15 cellular contexts compared by ENCODE assay signal in genomic region chr10:118978316-118978997, GRCh38. TPM values are rescaled to one million over a fixed set of nuclear protein-coding genes. Genes with fewer than 3 reads are reported as not detected.
DNase-seq lines count a peak whose midpoint lies in the region; ATAC-seq and TF ChIP-seq lines count a peak whose summit lies in the region.
"Had no signal": no experiment of that assay in that cellular context is flagged by ENCODE, and none has a peak within 500 bp of the region (broad histone marks: within the 10 kb centered on the region; RNA-seq: fewer than 3 reads in every experiment).

No MANE protein-coding gene starts in this region.

- no peak overlapping the region for H2BK120ac ChIP-seq in H9 (ENCODE audit: low read depth, low read length, poor library complexity, severe bottlenecking)

- no peak overlapping the region for H2BK12ac ChIP-seq in H9 (ENCODE audit: insufficient read length, low read depth, low read length)

- no peak overlapping the region for H3K4me3 Mint-ChIP-seq in H9
- H3K4me3 Mint-ChIP-seq in T-helper 17 cell: no peak overlapping the region
- H3K4me3 Mint-ChIP-seq: B cell; CD8-positive, alpha-beta T cell; IgD-negative memory B cell had no signal

- DNase-seq in H9: peak; percentile 22
- DNase-seq in T-helper 17 cell: no peak
- DNase-seq in islet precursor cell: peak; percentile 42
- peak; percentile 78 to 93 for DNase-seq in vagina (ENCODE audit: extremely low spot score in 2 of 2)
- DNase-seq in T-helper 2 cell: no peak
- DNase-seq: Calu3; CD8-positive, alpha-beta T cell; DMS79 treated with DMSO at 0.1 percent for 48 hours; GF-D8; GOT3; H7 had no signal

- TF ChIP-seq CTCF in H9 (conservative IDR thresholded peaks at IDR 0.05) (no peak), vagina (IDR thresholded peaks at IDR 0.05) (no peak)

- H3K79me2 ChIP-seq in H9 (ENCODE audit: insufficient read depth, low read length): no peaks in the 10 kb centered on the region

- H3K27ac ChIP-seq in H9 (ENCODE audit: insufficient read length, low read depth, low read length): no peak overlapping the region
- no peak overlapping the region for H3K27ac ChIP-seq in vagina
- H3K27ac ChIP-seq: BLaER1 treated with 17β-estradiol and CSF1 and Interleukin-3, amounts not matched to agents 10 nM and 100 nM had no signal

- no peak overlapping the region for H3K27ac Mint-ChIP-seq in H9
- H3K27ac Mint-ChIP-seq in T-helper 17 cell: peak overlapping the region; percentile 39
- H3K27ac Mint-ChIP-seq: B cell; CD8-positive, alpha-beta T cell; IgD-negative memory B cell had no signal

- H3K9me3 ChIP-seq in H9 (ENCODE audit: control insufficient read depth, low read depth, low read length) (no peaks in the 10 kb centered on the region), T-helper 17 cell (ENCODE audit: control insufficient read depth, low read length, poor library complexity, severe bottlenecking) (no peaks in the 10 kb centered on the region), vagina (no peaks in the 10 kb centered on the region)

- no peak overlapping the region for H3K4ac ChIP-seq in H9 (ENCODE audit: low read depth, low read length)

- no peak for TF ChIP-seq POLR2A in vagina (IDR thresholded peaks at IDR 0.05)

- H3K56ac ChIP-seq in H9 (ENCODE audit: insufficient read length, low read depth, low read length): no peak overlapping the region

- WGBS in H9 (ENCODE audit: extremely low coverage, insufficient read length, low lambda C conversion rate): no CpG with 5 or more reads among the region's 14 CpGs

- H3K36me3 ChIP-seq in vagina: no peaks in the 10 kb centered on the region
- H3K36me3 ChIP-seq: BLaER1 treated with 17β-estradiol and CSF1 and Interleukin-3, amounts not matched to agents 10 nM and 100 nM had no signal

- no peak overlapping the region for H2BK5ac ChIP-seq in H9 (ENCODE audit: insufficient read length, low read length)

- H4K20me1 ChIP-seq in H9 (ENCODE audit: control insufficient read depth, insufficient read depth, insufficient read length): no peaks in the 10 kb centered on the region
- H4K20me1 ChIP-seq: BLaER1 treated with 17β-estradiol and CSF1 and Interleukin-3, amounts not matched to agents 10 nM and 100 nM had no signal

- H3K27me3 Mint-ChIP-seq in H9 (ENCODE audit: low read depth) (no peaks in the 10 kb centered on the region; the same call in none of the 2 replicates), T-helper 17 cell (peaks cover 6% of the 10 kb centered on the region)

- intact Hi-C loops in vagina (cut with DNase I): no loop called here

- H3K18ac ChIP-seq in H9 (ENCODE audit: insufficient read length, low read depth, low read length): no peak overlapping the region

- H3K4me1 Mint-ChIP-seq in H9 (peaks cover 9 to 13% of the 10 kb centered on the region in 2 experiments; a peak in 3 of 4 replicates), T-helper 17 cell (no peaks in the 10 kb centered on the region)
- H3K4me1 Mint-ChIP-seq: B cell, IgD-negative memory B cell had no signal

- H2BK20ac ChIP-seq in H9 (ENCODE audit: low read depth, low read length, poor library complexity, severe bottlenecking): no peak overlapping the region

- no peak overlapping the region for H4K8ac ChIP-seq in H9 (replicated peaks; ENCODE audit: insufficient read length, low read depth, low read length)

- H3K4me2 ChIP-seq in H9 (ENCODE audit: insufficient read depth, insufficient read length, low read length): no peak overlapping the region
- H3K4me2 ChIP-seq: BLaER1 treated with 17β-estradiol and CSF1 and Interleukin-3, amounts not matched to agents 10 nM and 100 nM had no signal

- H2BK15ac ChIP-seq in H9 (ENCODE audit: low read depth, low read length): no peak overlapping the region

- ATAC-seq in T-helper 17 cell (no peak), HG03097 (IDR thresholded peaks at IDR 0.05; ENCODE audit: low FRiP score, unreplicated experiment) (no peak)
- ATAC-seq: CD8-positive, alpha-beta T cell had no signal

- no peaks in the 10 kb centered on the region for H3K23me2 ChIP-seq in H9 (ENCODE audit: insufficient read length, low read depth, low read length, poor library complexity, severe bottlenecking)

- H3K27me3 ChIP-seq in H9 (ENCODE audit: insufficient read depth, low read length): no peaks in the 10 kb centered on the region
- H3K27me3 ChIP-seq in vagina: no peaks in the 10 kb centered on the region
- H3K27me3 ChIP-seq: BLaER1 treated with 17β-estradiol and CSF1 and Interleukin-3, amounts not matched to agents 10 nM and 100 nM had no signal

- no peak overlapping the region for H2AFZ ChIP-seq in H9 (ENCODE audit: low read length)

- H3K4me1 ChIP-seq in H9 (ENCODE audit: insufficient read depth, low read length) (no peaks in the 10 kb centered on the region), vagina (no peaks in the 10 kb centered on the region)

- H4K5ac ChIP-seq in H9 (ENCODE audit: insufficient read length, low read depth, low read length): no peak overlapping the region

- no peak overlapping the region for H4K91ac ChIP-seq in H9 (ENCODE audit: insufficient read length, low read depth, low read length)

- no peaks in the 10 kb centered on the region for H3K79me1 ChIP-seq in H9 (ENCODE audit: insufficient read depth, low read depth, low read length, poor library complexity, severe bottlenecking)

- no peak overlapping the region for H3K9ac ChIP-seq in H9 (ENCODE audit: extremely low read depth, insufficient read length, low read length)
- H3K9ac ChIP-seq: BLaER1 treated with 17β-estradiol and CSF1 and Interleukin-3, amounts not matched to agents 10 nM and 100 nM had no signal

- peaks cover 8 to 17% of the 10 kb centered on the region in 2 experiments for H3K9me3 Mint-ChIP-seq in H9

- no peak overlapping the region for H3K14ac ChIP-seq in H9 (ENCODE audit: insufficient read depth, low read length)

- no peak overlapping the region for H2AK5ac ChIP-seq in H9 (ENCODE audit: insufficient read length, low read length)

- peaks cover 0 to 4% (median 3%) of the 10 kb centered on the region in 3 experiments; a peak in 5 of 7 replicates for H3K36me3 Mint-ChIP-seq in H9 (ENCODE audit: insufficient read depth in 1 of 3, low read depth in 3 of 3)
- H3K36me3 Mint-ChIP-seq in T-helper 17 cell (ENCODE audit: low read depth): no peaks in the 10 kb centered on the region
- H3K36me3 Mint-ChIP-seq: CD8-positive, alpha-beta T cell had no signal

- no peak overlapping the region for H3K4me3 ChIP-seq in vagina
- H3K4me3 ChIP-seq: BLaER1 treated with 17β-estradiol and CSF1 and Interleukin-3, amounts not matched to agents 10 nM and 100 nM had no signal

- no peak overlapping the region for H3T11ph ChIP-seq in H9 (ENCODE audit: low read length)

- H3K23ac ChIP-seq in H9 (ENCODE audit: insufficient read length, low read depth, low read length): no peak overlapping the region

RNA-seq across cellular contexts. Expression of gene NANOS1, which starts 51.1 kb away (rescaled TPM):
- 4.5 and 5.5 TPM in 2 replicates for total RNA-seq in H9 (2021)
- total RNA-seq in T-helper 17 cell: under 1 TPM; 0.15 to 0.34 TPM
- total RNA-seq in vagina: not detected

Comparison
In these comparisons a context has a peak if more than half of its experiments do, and no peak if none do; other contexts are left out.
1. DNase-seq: peak in H9 (single experiment), islet precursor cell (single experiment) and vagina (2 of 2); none in T-helper 17 cell (0 of 3) and T-helper 2 cell (0 of 5).